In genomic region chr19:45693168-45693788, GRCh38 we compare ENCODE assay signal across 8 cellular contexts. TPM values are rescaled to one million over a fixed set of nuclear protein-coding genes. Genes with fewer than 3 reads are reported as not detected.
DNase-seq lines count a peak whose midpoint lies in the region; ATAC-seq and TF ChIP-seq lines count a peak whose summit lies in the region.

No MANE protein-coding gene starts in this region.

- peak; percentile 36 for ATAC-seq in mucosa of descending colon
- ATAC-seq in HG02588 (IDR thresholded peaks at IDR 0.05; ENCODE audit: unreplicated experiment): no peak

- intact Hi-C loops in mucosa of descending colon (cut with DNase I, micrococcal nuclease): no loop called here

- H3K4me1 ChIP-seq in mucosa of descending colon (ENCODE audit: low read depth): peaks cover 16% of the 10 kb centered on the region

- peaks cover 5% of the 10 kb centered on the region for H3K36me3 ChIP-seq in mucosa of descending colon (ENCODE audit: low read depth)

- DNase-seq in AG20443 (ENCODE audit: low spot score) (peak; percentile 88), HCEC 1CT (peak; percentile 53), NCI-H774 (lab: John Stamatoyannopoulos, UW) (peak; percentile 51), epidermal melanocyte (ENCODE audit: insufficient read length, low spot score) (peak; percentile 82), mucosa of descending colon (peak; percentile 84 to 92 (median 87))
- DNase-seq in activated CD8-positive, alpha-beta memory T cell treated with anti-CD3 and anti-CD28 coated beads, Interleukin-2, amount 50 U/mL, for 24 hours (ENCODE audit: extremely low read depth): peak; percentile 63
- peak; percentile 68 for DNase-seq in stimulated activated CD8-positive, alpha-beta memory T cell treated with anti-CD3 and anti-CD28 coated beads, Interleukin-4, amount 100 ng/mL, for 24 hours (ENCODE audit: low read depth)

- peak; percentile 75 for TF ChIP-seq CTCF in mucosa of descending colon (IDR thresholded peaks at IDR 0.05)

- no peaks in the 10 kb centered on the region for H3K9me3 ChIP-seq in mucosa of descending colon

- peak overlapping the region; percentile 54 for H3K4me3 ChIP-seq in mucosa of descending colon

RNA-seq across cellular contexts. Expression of gene QPCTL, which starts 0.8 kb away (rescaled TPM):
- 1 to 10 TPM; 8.2 to 8.9 (median 8.3) TPM for total RNA-seq in mucosa of descending colon

RNA-seq across cellular contexts. Expression of gene SNRPD2, which starts 1.5 kb away (rescaled TPM):
- 100 to 1,000 TPM; 201 to 270 (median 230) TPM for total RNA-seq in mucosa of descending colon

RNA-seq across cellular contexts. Expression of gene GIPR, which starts 25.3 kb away (rescaled TPM):
- total RNA-seq in mucosa of descending colon: 10 to 100 TPM in 2 of 3 donors, 1 to 10 TPM in 1; 6.8 to 19.4 (median 14.2) TPM

RNA-seq across cellular contexts. Expression of gene FBXO46, which starts 37.4 kb away (rescaled TPM):
- 10 to 100 TPM; 30.1 to 34.0 (median 32.3) TPM for total RNA-seq in mucosa of descending colon

RNA-seq across cellular contexts. Expression of gene MEIOSIN, which starts 40.0 kb away (rescaled TPM):
- total RNA-seq in mucosa of descending colon: not detected
